In genomic region chr9:133285252-133285775, GRCh38 we compare ENCODE assay signal across 1 cellular context.
TF ChIP-seq lines count a peak whose summit lies in the region.

No MANE protein-coding gene starts in this region.

TF ChIP-seq in K562, 482 proteins besides CTCF, POLR2A, EP300 and RAD21 (continued from another document):
- TF ChIP-seq CTBP1 (IDR thresholded peaks at IDR 0.05; ENCODE audit: borderline replicate concordance) (no peak), TBP (optimal IDR thresholded peaks at IDR 0.05; ENCODE audit: low read depth, low read length) (no peak), NCOA4 (IDR thresholded peaks at IDR 0.05; ENCODE audit: partially characterized antibody) (no peak)
